Comparison of ENCODE assay signal across 16 cellular contexts in genomic region chr10:5034588-5034987, GRCh38. TPM values are rescaled to one million over a fixed set of nuclear protein-coding genes. Genes with fewer than 3 reads are reported as not detected.
"Had no signal": no experiment of that assay in that cellular context is flagged by ENCODE, and none has a peak within 500 bp of the region (broad histone marks: within the 10 kb centered on the region; RNA-seq: fewer than 3 reads in every experiment).

No MANE protein-coding gene starts in this region.

- H3K27ac Mint-ChIP-seq: natural killer cell; stimulated activated memory B cell treated with anti-CD40 and anti-IgM and Interleukin-4, amounts not matched to agents 10 μg/mL and 1 μg/mL and 100 μg/mL, for 72 hours; stimulated activated naive CD8-positive, alpha-beta T cell treated with anti-CD3 and anti-CD28 coated beads, Interleukin-15, Interleukin-2, amounts not matched to agents 100 ng/mL and 50 ng/mL, for 24 hours had no signal

- H3K36me3 ChIP-seq: gastrocnemius medialis, pancreas, upper lobe of right lung, vagina had no signal

- H3K4me3 Mint-ChIP-seq: natural killer cell; neural crest cell; stimulated activated memory B cell treated with anti-CD40 and anti-IgM and Interleukin-4, amounts not matched to agents 10 μg/mL and 1 μg/mL and 100 μg/mL, for 72 hours; stimulated activated naive CD8-positive, alpha-beta T cell treated with anti-CD3 and anti-CD28 coated beads, Interleukin-15, Interleukin-2, amounts not matched to agents 100 ng/mL and 50 ng/mL, for 24 hours had no signal

- H3K27ac ChIP-seq: gastrocnemius medialis, pancreas, tibial artery, upper lobe of right lung, vagina had no signal

- ATAC-seq: esophagus mucosa; gastrocnemius medialis; left colon; natural killer cell; pancreas; right cardiac atrium; stimulated activated memory B cell treated with anti-CD40 and anti-IgM and Interleukin-4, amounts not matched to agents 10 μg/mL and 1 μg/mL and 100 μg/mL, for 72 hours; upper lobe of right lung had no signal

- DNase-seq: effector memory CD4-positive, alpha-beta T cell; gastrocnemius medialis; kidney; left colon; natural killer cell; pancreas; right cardiac atrium; stimulated activated CD4-positive, alpha-beta T cell treated with anti-CD3 and anti-CD28 coated beads, Interleukin-4, amount 100 ng/mL, for 24 hours; tibial artery; upper lobe of right lung had no signal

- H3K27me3 Mint-ChIP-seq: progenitor cell of endocrine pancreas; stimulated activated memory B cell treated with anti-CD40 and anti-IgM and Interleukin-4, amounts not matched to agents 10 μg/mL and 1 μg/mL and 100 μg/mL, for 72 hours; stimulated activated naive CD8-positive, alpha-beta T cell treated with anti-CD3 and anti-CD28 coated beads, Interleukin-15, Interleukin-2, amounts not matched to agents 100 ng/mL and 50 ng/mL, for 24 hours had no signal

- H3K27me3 ChIP-seq: gastrocnemius medialis, pancreas, tibial artery, upper lobe of right lung, vagina had no signal

- H3K4me1 Mint-ChIP-seq: neural crest cell; stimulated activated memory B cell treated with anti-CD40 and anti-IgM and Interleukin-4, amounts not matched to agents 10 μg/mL and 1 μg/mL and 100 μg/mL, for 72 hours had no signal

- H3K4me3 ChIP-seq: gastrocnemius medialis, pancreas, tibial artery, upper lobe of right lung, vagina had no signal

- H3K4me1 ChIP-seq: gastrocnemius medialis, pancreas, upper lobe of right lung, vagina had no signal

- H3K36me3 Mint-ChIP-seq: stimulated activated memory B cell treated with anti-CD40 and anti-IgM and Interleukin-4, amounts not matched to agents 10 μg/mL and 1 μg/mL and 100 μg/mL, for 72 hours had no signal

- H3K9me3 ChIP-seq: pancreas had no signal

RNA-seq across cellular contexts. Expression of gene AKR1C2, which starts 30.9 kb away (rescaled TPM):
- total RNA-seq: natural killer cell had no signal
